Comparison of ENCODE assay signal across 7 cellular contexts in the genomic region with DNA sequence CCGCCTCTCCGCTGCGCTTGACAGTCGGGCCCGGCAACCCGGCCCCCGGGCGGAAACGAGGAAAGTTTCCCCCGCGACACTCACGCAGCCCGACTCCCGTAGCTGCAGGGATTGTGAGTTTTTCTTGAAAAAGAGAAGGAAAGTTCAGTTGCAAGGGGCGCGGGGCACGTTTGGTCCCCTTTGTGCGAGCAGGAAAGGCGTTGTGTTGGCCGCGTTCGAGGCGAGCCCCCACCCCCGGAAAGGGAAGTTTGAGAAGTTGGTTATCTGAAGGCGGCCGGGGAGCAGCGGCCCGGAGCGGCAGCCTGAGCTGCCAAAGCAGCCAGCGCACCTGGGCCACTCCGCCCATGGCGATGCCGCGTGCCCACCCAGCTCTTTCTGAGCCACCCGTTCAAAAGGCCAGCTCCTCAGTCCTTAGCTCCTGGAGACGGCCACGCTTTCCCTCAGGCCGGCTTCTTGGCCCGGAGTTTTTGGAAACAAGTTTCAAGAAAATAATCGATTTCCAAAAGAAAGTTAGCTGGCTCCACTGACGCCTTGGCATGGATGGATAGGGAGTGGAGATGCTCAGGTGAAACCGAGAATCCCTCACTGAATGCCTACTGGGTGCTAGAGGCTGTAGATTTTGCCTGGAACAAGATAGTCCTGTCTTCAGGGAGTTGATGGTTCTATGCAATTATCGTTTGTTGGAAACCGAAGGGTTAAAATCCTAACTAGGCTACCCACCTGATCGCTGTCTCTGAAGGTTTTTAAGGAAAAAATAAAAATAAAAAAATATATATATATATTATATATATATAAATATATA. TPM values are rescaled to one million over a fixed set of nuclear protein-coding genes. Genes with fewer than 3 reads are reported as not detected.
A peak's percentile ranks its signal among the peaks of the same experiment; 100 is the strongest.
DNase-seq lines count a peak whose midpoint lies in the region; ATAC-seq, FAIRE-seq and TF ChIP-seq lines count a peak whose summit lies in the region.

No MANE protein-coding gene starts in this region.

- intact Hi-C loops in pancreas (cut with DNase I) = no loop called here

- H3K9me3 ChIP-seq in pancreas = no peaks in the 10 kb centered on the region

- TF ChIP-seq CTCF in pancreas (IDR thresholded peaks at IDR 0.05) = no peak

- peak overlapping the region; percentile 94 to 98 (median 96) for H3K27ac ChIP-seq in pancreas

- DNase-seq in activated effector memory CD4-positive, alpha-beta T cell treated with Interleukin-2 at 50 U/mL for 16 hours = peak; percentile 57
- DNase-seq in germinal center (ENCODE audit: low spot score) (peak; percentile 77), pancreas (peak; percentile 60 to 86 (median 71)), urothelium cell line (ENCODE audit: low spot score) (peak; percentile 54)

- no peaks in the 10 kb centered on the region for H3K36me3 ChIP-seq in pancreas

- H3K4me3 ChIP-seq in pancreas = peak overlapping the region; percentile 80 to 97 (median 91)

- H3K4me1 ChIP-seq in pancreas = peaks cover 7 to 42% (median 17%) of the 10 kb centered on the region in 3 donors

- ATAC-seq in GM18867 (IDR thresholded peaks at IDR 0.05; ENCODE audit: unreplicated experiment) = peak; percentile 59
- ATAC-seq in HG02943 (IDR thresholded peaks at IDR 0.05; ENCODE audit: low read depth, unreplicated experiment) = peak; percentile 56
- peak; percentile 47 to 70 (median 64) for ATAC-seq in pancreas

- 2% methylated on average over 45 of the region's 45 CpGs for WGBS in pancreas, 2 donors

- H3K27me3 ChIP-seq in pancreas = no peaks in the 10 kb centered on the region

- FAIRE-seq in pancreas (lab: Jason Lieb, UNC) (no peak), urothelium cell line (lab: Jason Lieb, UNC) (no peak)

TF ChIP-seq in PFSK-1, 5 proteins besides CTCF, POLR2A, EP300 and RAD21:
- TF ChIP-seq POLR2AphosphoS5 (IDR thresholded peaks at IDR 0.05; ENCODE audit: low read depth, low read length) (no peak), SIN3A (IDR thresholded peaks at IDR 0.05; ENCODE audit: borderline replicate concordance, insufficient read depth, low read length) (0 out of 2 replicates have a peak, but pooled peaks have one; percentile 26), TAF1 (IDR thresholded peaks at IDR 0.05; ENCODE audit: borderline replicate concordance, insufficient read depth, low read length) (no peak), FOXP2 (optimal IDR thresholded peaks at IDR 0.05; ENCODE audit: borderline replicate concordance, extremely low read depth, extremely low read length, insufficient read depth) (no peak)
- TF ChIP-seq, protein P1, sequence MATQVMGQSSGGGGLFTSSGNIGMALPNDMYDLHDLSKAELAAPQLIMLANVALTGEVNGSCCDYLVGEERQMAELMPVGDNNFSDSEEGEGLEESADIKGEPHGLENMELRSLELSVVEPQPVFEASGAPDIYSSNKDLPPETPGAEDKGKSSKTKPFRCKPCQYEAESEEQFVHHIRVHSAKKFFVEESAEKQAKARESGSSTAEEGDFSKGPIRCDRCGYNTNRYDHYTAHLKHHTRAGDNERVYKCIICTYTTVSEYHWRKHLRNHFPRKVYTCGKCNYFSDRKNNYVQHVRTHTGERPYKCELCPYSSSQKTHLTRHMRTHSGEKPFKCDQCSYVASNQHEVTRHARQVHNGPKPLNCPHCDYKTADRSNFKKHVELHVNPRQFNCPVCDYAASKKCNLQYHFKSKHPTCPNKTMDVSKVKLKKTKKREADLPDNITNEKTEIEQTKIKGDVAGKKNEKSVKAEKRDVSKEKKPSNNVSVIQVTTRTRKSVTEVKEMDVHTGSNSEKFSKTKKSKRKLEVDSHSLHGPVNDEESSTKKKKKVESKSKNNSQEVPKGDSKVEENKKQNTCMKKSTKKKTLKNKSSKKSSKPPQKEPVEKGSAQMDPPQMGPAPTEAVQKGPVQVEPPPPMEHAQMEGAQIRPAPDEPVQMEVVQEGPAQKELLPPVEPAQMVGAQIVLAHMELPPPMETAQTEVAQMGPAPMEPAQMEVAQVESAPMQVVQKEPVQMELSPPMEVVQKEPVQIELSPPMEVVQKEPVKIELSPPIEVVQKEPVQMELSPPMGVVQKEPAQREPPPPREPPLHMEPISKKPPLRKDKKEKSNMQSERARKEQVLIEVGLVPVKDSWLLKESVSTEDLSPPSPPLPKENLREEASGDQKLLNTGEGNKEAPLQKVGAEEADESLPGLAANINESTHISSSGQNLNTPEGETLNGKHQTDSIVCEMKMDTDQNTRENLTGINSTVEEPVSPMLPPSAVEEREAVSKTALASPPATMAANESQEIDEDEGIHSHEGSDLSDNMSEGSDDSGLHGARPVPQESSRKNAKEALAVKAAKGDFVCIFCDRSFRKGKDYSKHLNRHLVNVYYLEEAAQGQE (IDR thresholded peaks at IDR 0.05; ENCODE audit: insufficient read depth in 1 of 2, low read depth in 2 of 2, low read length in 2 of 2) = no peak

RNA-seq across cellular contexts. Expression of a gene that starts 0.8 kb away (rescaled TPM):
- 7.3 TPM for polyA plus RNA-seq in PFSK-1 (2012; ENCODE audit: insufficient read length, low read depth)
- total RNA-seq in pancreas = 10 to 100 TPM; 27.6 to 60.8 (median 36.8) TPM
- 10 to 100 TPM in 1 of 2 donors, 1 to 10 TPM in 1; 9.0 to 28.6 TPM for polyA plus RNA-seq in pancreas

Comparison
In these comparisons a context has a peak if more than half of its experiments do, and no peak if none do; other contexts are left out.
1. Peak in every context shown above with its lines: DNase-seq, ATAC-seq, H3K4me3 ChIP-seq and H3K27ac ChIP-seq.